Comparison of ENCODE assay signal across 9 cellular contexts in genomic region chr5:171961117-171961516, GRCh38. TPM values are rescaled to one million over a fixed set of nuclear protein-coding genes. Genes with fewer than 3 reads are reported as not detected.
A peak's percentile ranks its signal among the peaks of the same experiment; 100 is the strongest.
DNase-seq lines count a peak whose midpoint lies in the region; ATAC-seq, FAIRE-seq and TF ChIP-seq lines count a peak whose summit lies in the region.
"Had no signal": no experiment of that assay in that cellular context is flagged by ENCODE, and none has a peak within 500 bp of the region (broad histone marks: within the 10 kb centered on the region; RNA-seq: fewer than 3 reads in every experiment).

No MANE protein-coding gene starts in this region.

- H3K4me3 ChIP-seq in right lobe of liver, result no peak overlapping the region
- H3K4me3 ChIP-seq in HepG2 (replicated peaks in 1 of 3; ENCODE audit: insufficient read depth in 1 of 3, low read depth in 2 of 3, low read length in 3 of 3), result no peak overlapping the region
- no peak overlapping the region for H3K4me3 ChIP-seq in adipocyte (ENCODE audit: low read length)
- no peak overlapping the region for H3K4me3 ChIP-seq in aorta (ENCODE audit: low read length in 2 of 2)

- H3K4me2 ChIP-seq in HepG2 (ENCODE audit: low read depth, low read length), result no peak overlapping the region

- H3K4me1 ChIP-seq in right lobe of liver (peaks cover 0 to 26% (median 7%) of the 10 kb centered on the region in 4 donors), HepG2 (ENCODE audit: insufficient read depth, low read length) (peaks cover 30% of the 10 kb centered on the region), adipocyte (ENCODE audit: control insufficient read depth, insufficient read depth, low read length) (peaks cover 28% of the 10 kb centered on the region), aorta (ENCODE audit: control insufficient read depth in 1 of 2, insufficient read depth in 2 of 2, low read length in 2 of 2) (peaks cover 2 to 14% of the 10 kb centered on the region in 2 donors)

- H3K9me3 ChIP-seq in right lobe of liver, result no peaks in the 10 kb centered on the region
- H3K9me3 ChIP-seq in HepG2 (ENCODE audit: low read length), result no peaks in the 10 kb centered on the region
- H3K9me3 ChIP-seq in adipocyte (ENCODE audit: control insufficient read depth, low read length), result no peaks in the 10 kb centered on the region
- no peaks in the 10 kb centered on the region for H3K9me3 ChIP-seq in aorta (ENCODE audit: control insufficient read depth, low read length)

- peaks cover 6% of the 10 kb centered on the region for H4K20me1 ChIP-seq in HepG2 (ENCODE audit: insufficient read depth, low read length)

- intact Hi-C loops in right lobe of liver (cut with DNase I) (no loop called here), HepG2 (cut with micrococcal nuclease; ENCODE audit: unreplicated experiment) (no loop called here), aorta (cut with DNase I) (no loop called here), left colon (cut with DNase I, micrococcal nuclease) (no loop called here)

- peak; percentile 49 to 61 (median 56) for ATAC-seq in right lobe of liver
- ATAC-seq in HepG2, result no peak
- ATAC-seq in HG03196 (IDR thresholded peaks at IDR 0.05; ENCODE audit: unreplicated experiment), result peak; percentile 55
- ATAC-seq in aorta (ENCODE audit: low FRiP score), result peak; percentile 38
- ATAC-seq in left colon, result no peak

- in situ Hi-C loops in HepG2 (cut with HindIII; ENCODE audit: extremely low pct_ligation_motif_present, low pct_unique_long_range_greater_than_20kb), result no loop called here

- H3K27me3 ChIP-seq in right lobe of liver, result no peaks in the 10 kb centered on the region
- no peaks in the 10 kb centered on the region for H3K27me3 ChIP-seq in HepG2 (ENCODE audit: control insufficient read depth in 1 of 2, insufficient read depth in 2 of 2, low read length in 2 of 2)
- no peaks in the 10 kb centered on the region for H3K27me3 ChIP-seq in adipocyte (replicated peaks; ENCODE audit: control insufficient read depth, insufficient read depth, low read length)
- no peaks in the 10 kb centered on the region for H3K27me3 ChIP-seq in aorta (ENCODE audit: control insufficient read depth in 1 of 2, insufficient read depth in 2 of 2, low read length in 1 of 2)

- H3K27ac ChIP-seq in right lobe of liver (no peak overlapping the region), HepG2 (ENCODE audit: extremely low read length, insufficient read depth, low read length) (no peak overlapping the region), aorta (ENCODE audit: low read depth in 1 of 2, low read length in 2 of 2) (no peak overlapping the region)

- no TSS peak for BruUV-seq in HepG2 (replicated peaks; lab: Mats Ljungman, UMichigan)

- POLR2A ChIA-PET in HepG2 (lab: Yijun Ruan, JAX), result no interaction called here

- CTCF ChIA-PET in HepG2 (lab: Yijun Ruan, JAX; ENCODE audit: low intra/inter-chr PET ratio, low total read pairs), result no interaction called here

- peaks cover 84% of the 10 kb centered on the region for H3K79me2 ChIP-seq in HepG2 (ENCODE audit: insufficient read depth, low read length)

- TF ChIP-seq EP300 in HepG2 (IDR thresholded peaks at IDR 0.05; ENCODE audit: low read depth in 2 of 2, low read length in 2 of 2) (no peak), HepG2 (CRISPR knock-in tag; IDR thresholded peaks at IDR 0.05; ENCODE audit: borderline replicate concordance) (no peak)

- H3K9ac ChIP-seq in HepG2 (ENCODE audit: insufficient read depth, low read depth, low read length) (no peak overlapping the region), adipocyte (ENCODE audit: low read length) (no peak overlapping the region)

- WGBS in right lobe of liver (ENCODE audit: insufficient coverage, low coverage, low lambda C conversion rate, missing lambda C conversion rate), result 68% methylated on average over 3 of the region's 3 CpGs
- 88% methylated on average over 3 of the region's 3 CpGs for WGBS in HepG2 (ENCODE audit: low lambda C conversion rate)
- 82 to 88% methylated on average over 3 of the region's 3 CpGs for WGBS in aorta, 2 donors

- H2AFZ ChIP-seq in HepG2 (ENCODE audit: low read length), result no peak overlapping the region

- TF ChIP-seq RAD21 in HepG2 (CRISPR knock-in tag; IDR thresholded peaks at IDR 0.05), result no peak

- no peak for TF ChIP-seq CTCF in right lobe of liver (IDR thresholded peaks at IDR 0.05)
- TF ChIP-seq CTCF in HepG2 (CRISPR knock-in tag; IDR thresholded peaks at IDR 0.05), result no peak

- H3K36me3 ChIP-seq in right lobe of liver, result no peaks in the 10 kb centered on the region
- no peaks in the 10 kb centered on the region for H3K36me3 ChIP-seq in HepG2 (replicated peaks in 1 of 2; ENCODE audit: control insufficient read depth in 1 of 2, insufficient read depth in 2 of 2, low read length in 2 of 2)
- no peaks in the 10 kb centered on the region for H3K36me3 ChIP-seq in adipocyte (ENCODE audit: control insufficient read depth, insufficient read depth, low read length, severe bottlenecking)
- H3K36me3 ChIP-seq in aorta (ENCODE audit: control insufficient read depth in 1 of 2, insufficient read depth in 2 of 2, low read length in 1 of 2), result no peaks in the 10 kb centered on the region

- no peak for FAIRE-seq in HepG2 (lab: Jason Lieb, UNC)

- no peak for TF ChIP-seq POLR2A in right lobe of liver (IDR thresholded peaks at IDR 0.05)
- no peak for TF ChIP-seq POLR2A in HepG2 (IDR thresholded peaks at IDR 0.05; ENCODE audit: insufficient read depth in 1 of 2, low read depth in 2 of 2, low read length in 2 of 2)

- DNase-seq in right lobe of liver (no peak), HepG2 (ENCODE audit: low spot score) (no peak), adipocyte (ENCODE audit: low read depth) (peak; percentile 33), aorta (no peak), DMS153 (lab: John Stamatoyannopoulos, UW) (no peak), left colon (no peak)
- DNase-seq in activated CD4-positive, CD25-positive, alpha-beta regulatory T cell (lab: John Stamatoyannopoulos, UW), result no peak
- DNase-seq: NCI-H345 had no signal

TF ChIP-seq in HepG2, 621 proteins besides CTCF, POLR2A, EP300 and RAD21 (continues in another document):
- TF ChIP-seq PTBP1 (IDR thresholded peaks at IDR 0.05; ENCODE audit: low read depth, low read length, poor library complexity, severe bottlenecking) (no peak), HDAC6 (IDR thresholded peaks at IDR 0.05; ENCODE audit: low read depth, low read length) (no peak), SNAI1 (CRISPR knock-in tag; IDR thresholded peaks at IDR 0.05; ENCODE audit: borderline replicate concordance) (no peak), HMGXB4 (CRISPR knock-in tag; IDR thresholded peaks at IDR 0.05; ENCODE audit: borderline replicate concordance in 1 of 2, low read depth in 1 of 2) (no peak), EEA1 (CRISPR knock-in tag; IDR thresholded peaks at IDR 0.05; ENCODE audit: borderline replicate concordance) (no peak), SIN3B (IDR thresholded peaks at IDR 0.05; ENCODE audit: low read length) (no peak), CEBPG (CRISPR knock-in tag; IDR thresholded peaks at IDR 0.05) (no peak), HOXA3 (CRISPR knock-in tag; IDR thresholded peaks at IDR 0.05) (no peak), CENPBD1 (CRISPR knock-in tag; IDR thresholded peaks at IDR 0.05; ENCODE audit: borderline replicate concordance, low read depth) (no peak), TMF1 (CRISPR knock-in tag; IDR thresholded peaks at IDR 0.05; ENCODE audit: low read depth) (no peak)

RNA-seq across cellular contexts. Expression of gene FBXW11, which starts 45.3 kb away (rescaled TPM):
- 10 to 100 TPM; 19.9 to 35.9 (median 28.4) TPM for total RNA-seq in right lobe of liver
- 53.6 and 78.0 TPM in 2 replicates for total RNA-seq in HepG2 (2016; rRNA removed; fragmentation: Illumina TruSeq; extraction: Trizol)
- 13.9 and 16.6 TPM in 2 replicates for total RNA-seq in HepG2 (2016; cell fraction: cytosol; rRNA removed; fragmentation: Illumina TruSeq; extraction: Trizol; ENCODE audit: low read depth)
- total RNA-seq in HepG2 (2016; cell fraction: insoluble cytoplasmic fraction; rRNA removed; fragmentation: Illumina TruSeq; extraction: Trizol), result 52.4 and 73.5 TPM in 2 replicates
- total RNA-seq in HepG2 (2016; cell fraction: membrane; rRNA removed; fragmentation: Illumina TruSeq; extraction: Trizol), result 54.3 and 57.1 TPM in 2 replicates
- total RNA-seq in HepG2 (2016; cell fraction: nucleus; rRNA removed; fragmentation: Illumina TruSeq; extraction: Trizol), result 37.5 and 42.2 TPM in 2 replicates
- polyA plus RNA-seq in HepG2 (2011; rRNA removed), result 31.7 and 33.6 TPM in 2 replicates
- polyA plus RNA-seq in HepG2 (2011; cell fraction: cytosol; rRNA removed), result 25.6 and 34.6 TPM in 2 replicates
- polyA plus RNA-seq in HepG2 (2011; cell fraction: nucleus; rRNA removed), result 16.7 and 20.7 TPM in 2 replicates
- 26.7 and 31.9 TPM in 2 replicates for polyA plus RNA-seq in HepG2 (2012)
- 5.1 and 5.2 TPM in 2 replicates for polyA plus RNA-seq in HepG2 (2016; cell fraction: cytosol; fragmentation: Illumina TruSeq; extraction: Trizol; ENCODE audit: low read depth)
- polyA plus RNA-seq in HepG2 (2016; cell fraction: insoluble cytoplasmic fraction; fragmentation: Illumina TruSeq; extraction: Trizol; ENCODE audit: low read depth), result 49.8 and 50.1 TPM in 2 replicates
- 19.6 and 21.6 TPM in 2 replicates for polyA plus RNA-seq in HepG2 (2016; cell fraction: membrane; fragmentation: Illumina TruSeq; extraction: Trizol; ENCODE audit: low read depth)
- polyA plus RNA-seq in HepG2 (2016; cell fraction: nucleus; fragmentation: Illumina TruSeq; extraction: Trizol; ENCODE audit: insufficient read depth, low read depth), result 22.7 and 23.9 TPM in 2 replicates
- polyA minus RNA-seq in HepG2 (2011; rRNA and poly(A)+ RNA removed; ENCODE audit: low replicate concordance), result 103 and 117 TPM in 2 replicates
- 41.9 and 50.8 TPM in 2 replicates for polyA minus RNA-seq in HepG2 (2011; cell fraction: cytosol; rRNA and poly(A)+ RNA removed)
- polyA minus RNA-seq in HepG2 (2011; cell fraction: nucleus; rRNA and poly(A)+ RNA removed), result 52.0 and 58.4 TPM in 2 replicates
- total RNA-seq in aorta, result 10 to 100 TPM; 63.1 to 64.0 TPM
- 10 to 100 TPM; 13.5 to 18.7 TPM for polyA plus RNA-seq in aorta
- 10 to 100 TPM; 34.1 to 37.5 TPM for total RNA-seq in left colon

Comparison
In these comparisons a context has a peak if more than half of its experiments do, and no peak if none do; other contexts are left out.
1. ATAC-seq: peak in right lobe of liver (4 of 4), HG03196 (single experiment) and aorta (single experiment); none in HepG2 (single experiment) and left colon (single experiment).